14 cellular contexts compared by ENCODE assay signal in genomic region chr2:180319586-180320405, GRCh38.
DNase-seq lines count a peak whose midpoint lies in the region; ATAC-seq lines count a peak whose summit lies in the region.
"Had no signal": no experiment of that assay in that cellular context is flagged by ENCODE, and none has a peak within 500 bp of the region (broad histone marks: within the 10 kb centered on the region; RNA-seq: fewer than 3 reads in every experiment).

No MANE protein-coding gene starts in this region.

- in situ Hi-C loops in GM23248 (cut with MboI): no loop called here

- no peaks in the 10 kb centered on the region for H3K27me3 ChIP-seq in GM23248 (replicated peaks; ENCODE audit: insufficient read depth)
- H3K27me3 ChIP-seq: hepatocyte had no signal

- H3K36me3 Mint-ChIP-seq in memory B cell: peaks cover 6% of the 10 kb centered on the region
- H3K36me3 Mint-ChIP-seq: CD4-positive, alpha-beta memory T cell had no signal

- no peak overlapping the region for H3K4me3 ChIP-seq in GM23248
- H3K4me3 ChIP-seq: hepatocyte had no signal

- H3K36me3 ChIP-seq in GM23248 (ENCODE audit: low read depth): no peaks in the 10 kb centered on the region

- H4K20me1 ChIP-seq in GM23248 (ENCODE audit: insufficient read depth): no peaks in the 10 kb centered on the region

- no peak overlapping the region for H2AFZ ChIP-seq in GM23248
- H2AFZ ChIP-seq: hepatocyte had no signal

- H3K27me3 Mint-ChIP-seq in memory B cell: no peaks in the 10 kb centered on the region
- H3K27me3 Mint-ChIP-seq: CD4-positive, alpha-beta memory T cell had no signal

- H3K4me1 Mint-ChIP-seq in memory B cell: peaks cover 18% of the 10 kb centered on the region
- H3K4me1 Mint-ChIP-seq: CD4-positive, alpha-beta memory T cell had no signal

- peaks cover 26% of the 10 kb centered on the region for H3K4me1 ChIP-seq in GM23248 (ENCODE audit: insufficient read depth)

- no peaks in the 10 kb centered on the region for H3K9me2 ChIP-seq in GM23248 (ENCODE audit: insufficient read depth)

- peak overlapping the region; percentile 23 for H3K27ac Mint-ChIP-seq in memory B cell
- H3K27ac Mint-ChIP-seq: CD4-positive, alpha-beta memory T cell had no signal

- H3K4me3 Mint-ChIP-seq in memory B cell: peak overlapping the region; percentile 0
- H3K4me3 Mint-ChIP-seq: CD4-positive, alpha-beta memory T cell had no signal

- H3K4me2 ChIP-seq in GM23248 (ENCODE audit: unreplicated experiment): no peak overlapping the region
- H3K4me2 ChIP-seq: hepatocyte had no signal

- no peaks in the 10 kb centered on the region for H3K9me3 ChIP-seq in GM23248 (ENCODE audit: low read depth)

- peaks cover 5% of the 10 kb centered on the region for H3K9me3 Mint-ChIP-seq in memory B cell

- DNase-seq in memory B cell (ENCODE audit: low spot score in 2 of 2): peak in 1 of 2 donors; percentile 11
- no peak for DNase-seq in SW480 (ENCODE audit: low spot score)
- DNase-seq in DMS 273 treated with DMSO at 0.1 percent for 48 hours (lab: John Stamatoyannopoulos, UW): no peak
- DNase-seq in GM23248: no peak
- no peak for DNase-seq in SIG-M5 (lab: John Stamatoyannopoulos, UW)
- DNase-seq: activated CD8-positive, alpha-beta memory T cell treated with anti-CD3 and anti-CD28 coated beads, Interleukin-2, amount 50 U/mL, for 4 hours; CD4-positive, alpha-beta memory T cell; midbrain; NK-92 treated with Interleukin-12 subunit alpha and Interleukin-12 subunit beta, amount 100 ng/mL, for 24 hours; T-helper 9 cell had no signal

- H3K9ac ChIP-seq in GM23248: no peak overlapping the region

- ATAC-seq in GM18909 (IDR thresholded peaks at IDR 0.05; ENCODE audit: poor library complexity, unreplicated experiment) (peak; percentile 90), HG02571 (IDR thresholded peaks at IDR 0.05; ENCODE audit: unreplicated experiment) (peak; percentile 76), HG03354 (IDR thresholded peaks at IDR 0.05; ENCODE audit: poor library complexity, severe bottlenecking, unreplicated experiment) (peak; percentile 91), memory B cell (ENCODE audit: low read depth) (peak; percentile 99)

- H3F3A ChIP-seq in GM23248 (ENCODE audit: insufficient read depth): peaks cover 6% of the 10 kb centered on the region; the same call in 1 of the 2 replicates

- H3K27ac ChIP-seq in GM23248: no peak overlapping the region
- H3K27ac ChIP-seq: hepatocyte had no signal

- no peaks in the 10 kb centered on the region for H3K79me2 ChIP-seq in GM23248 (ENCODE audit: insufficient read depth)
- H3K79me2 ChIP-seq: hepatocyte had no signal
